Comparison of ENCODE assay signal across 1 cellular context in the genomic region with DNA sequence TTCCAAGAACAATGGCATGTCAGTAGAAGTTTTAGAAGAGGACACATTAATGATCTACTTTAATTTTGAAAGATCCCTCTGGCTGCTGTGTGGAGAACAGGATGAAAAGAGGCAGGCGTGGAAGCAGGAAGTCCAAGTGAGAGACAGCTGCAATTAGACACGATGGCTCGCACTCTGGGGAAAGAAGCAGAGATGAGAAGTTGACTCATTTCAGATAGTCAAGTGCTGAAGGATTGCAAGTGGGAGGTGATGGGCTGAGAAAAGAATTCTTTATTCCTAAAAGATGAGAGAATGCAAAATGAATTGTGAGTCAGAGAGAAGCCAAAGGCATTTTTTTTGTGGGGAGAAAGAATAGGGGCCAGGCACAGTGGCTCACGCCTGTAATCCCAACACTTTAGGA.
TF ChIP-seq lines count a peak whose summit lies in the region.

No MANE protein-coding gene starts in this region.

TF ChIP-seq in K562, 482 proteins besides CTCF, POLR2A, EP300 and RAD21 (continued from another document):
- TF ChIP-seq THAP7 (CRISPR knock-in tag; IDR thresholded peaks at IDR 0.05) (no peak), PHTF2 (CRISPR knock-in tag; IDR thresholded peaks at IDR 0.05) (no peak), ZNF79 (CRISPR knock-in tag; IDR thresholded peaks at IDR 0.05; ENCODE audit: low read depth) (no peak)
TF ChIP-seq in K562: peak in this region for 1.
